In genomic region chr3:155639462-155640055, GRCh38 we compare ENCODE assay signal across 20 cellular contexts.
"Had no signal": no experiment of that assay in that cellular context is flagged by ENCODE, and none has a peak within 500 bp of the region (broad histone marks: within the 10 kb centered on the region; RNA-seq: fewer than 3 reads in every experiment).

No MANE protein-coding gene starts in this region.

- H3K4me3 ChIP-seq: breast epithelium, heart right ventricle, lower lobe of right lung, right lobe of liver, testis had no signal

- H3K27me3 ChIP-seq: breast epithelium, foreskin keratinocyte, heart right ventricle, right lobe of liver, testis had no signal

- H3K4me1 ChIP-seq: breast epithelium, foreskin keratinocyte, right lobe of liver, testis had no signal

- DNase-seq: activated CD4-positive, alpha-beta T cell treated with anti-CD3 and anti-CD28 coated beads for 4 hours; activated CD4-positive, alpha-beta T cell treated with anti-CD3 and anti-CD28 coated beads, Interleukin-2, amount 50 U/mL, for 48 hours; activated CD8-positive, alpha-beta memory T cell treated with anti-CD3 and anti-CD28 coated beads, Interleukin-2, amount 50 U/mL, for 4 hours; activated naive CD8-positive, alpha-beta T cell treated with anti-CD3 and anti-CD28 coated beads, Interleukin-2, amount 50 U/mL, for 24 hours; activated T-cell treated with anti-CD3 and anti-CD28 coated beads, Interleukin-2, amount 50 U/mL, for 24 hours; amygdala; central memory CD4-positive, alpha-beta T cell; foreskin keratinocyte; heart right ventricle; lower lobe of right lung; mesendoderm; natural killer cell; right lobe of liver; stimulated activated CD4-positive, alpha-beta T cell treated with anti-CD3 and anti-CD28 coated beads, Interleukin-4, amount 100 ng/mL, for 1 hour; stimulated activated naive CD8-positive, alpha-beta T cell treated with anti-CD3 and anti-CD28 coated beads, Interleukin-15, Interleukin-2, amounts not matched to agents 100 U/mL and 50 U/mL, for 24 hours; T-cell; testis had no signal

- H3K36me3 ChIP-seq: breast epithelium, heart right ventricle, lower lobe of right lung, right lobe of liver had no signal

- ATAC-seq: activated naive CD8-positive, alpha-beta T cell treated with anti-CD3 and anti-CD28 coated beads, Interleukin-2, amount 50 U/mL, for 24 hours; esophagus mucosa; foreskin keratinocyte; heart right ventricle; left lobe of liver; lower lobe of right lung; natural killer cell; right lobe of liver; stimulated activated naive CD8-positive, alpha-beta T cell treated with anti-CD3 and anti-CD28 coated beads, Interleukin-15, Interleukin-2, amounts not matched to agents 100 U/mL and 50 U/mL, for 24 hours; T-cell had no signal

- H3K27ac ChIP-seq: breast epithelium, foreskin keratinocyte, heart right ventricle, lower lobe of right lung, right lobe of liver, testis had no signal

- H3K9me3 ChIP-seq: breast epithelium, heart right ventricle, lower lobe of right lung, right lobe of liver, testis had no signal
